Comparison of ENCODE assay signal across 5 cellular contexts in the genomic region with DNA sequence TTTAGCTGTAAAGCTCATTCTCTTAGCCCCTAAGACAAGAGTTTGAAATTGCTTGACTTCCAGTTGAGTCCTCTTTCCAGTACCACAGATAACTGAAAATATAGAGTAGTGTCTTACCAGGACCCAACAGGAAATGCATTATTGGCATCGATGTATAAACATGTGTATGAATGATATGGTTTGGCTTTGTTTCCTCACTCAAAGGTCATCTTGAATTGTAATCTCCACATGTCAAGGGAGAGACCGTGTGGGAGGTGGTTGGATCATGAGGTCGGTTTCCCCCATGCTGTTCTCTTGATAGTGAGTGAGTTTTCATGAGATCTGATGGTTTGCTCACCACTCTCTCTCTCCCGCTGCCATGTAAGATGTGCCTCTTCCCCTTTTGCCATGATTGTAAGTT.
"Had no signal": no experiment of that assay in that cellular context is flagged by ENCODE, and none has a peak within 500 bp of the region (broad histone marks: within the 10 kb centered on the region; RNA-seq: fewer than 3 reads in every experiment).

No MANE protein-coding gene starts in this region.

- H3K27ac ChIP-seq: HL-60 had no signal

- ATAC-seq: HepG2 had no signal

- DNase-seq: IMR-90, KBM-7 had no signal

- FAIRE-seq: HepG2, HTR-8/SVneo had no signal
